ENCODE assay signal across 17 cellular contexts in genomic region chr7:40749877-40750276, GRCh38.
DNase-seq lines count a peak whose midpoint lies in the region; ATAC-seq and TF ChIP-seq lines count a peak whose summit lies in the region.
"Had no signal": no experiment of that assay in that cellular context is flagged by ENCODE, and none has a peak within 500 bp of the region (broad histone marks: within the 10 kb centered on the region; RNA-seq: fewer than 3 reads in every experiment).

No MANE protein-coding gene starts in this region.

- H4K20me1 ChIP-seq in PC-3 (ENCODE audit: low read length) (no peaks in the 10 kb centered on the region), osteoblast (ENCODE audit: insufficient read depth, low read length) (no peaks in the 10 kb centered on the region)

- BruUV-seq in PC-3 (replicated peaks; lab: Mats Ljungman, UMichigan): no TSS peak

- H3K79me2 ChIP-seq in PC-3 (ENCODE audit: low read length): no peaks in the 10 kb centered on the region
- no peaks in the 10 kb centered on the region for H3K79me2 ChIP-seq in osteoblast (ENCODE audit: insufficient read depth, low read length)

- ATAC-seq in PC-3 (0 out of 2 replicates have a peak, but pooled peaks have one; percentile 11), HG03439 (IDR thresholded peaks at IDR 0.05; ENCODE audit: unreplicated experiment) (no peak)
- ATAC-seq: stimulated activated naive B cell treated with anti-CD40 and anti-IgM and Interleukin-4, amounts not matched to agents 10 μg/mL and 1 μg/mL and 100 μg/mL, for 72 hours had no signal

- H3K27me3 ChIP-seq in PC-3 (ENCODE audit: low read length): no peaks in the 10 kb centered on the region
- no peaks in the 10 kb centered on the region for H3K27me3 ChIP-seq in osteoblast (ENCODE audit: insufficient read depth, low read length)
- no peaks in the 10 kb centered on the region for H3K27me3 ChIP-seq in HAP-1 (ENCODE audit: low read depth)

- H3K9me2 ChIP-seq in PC-3 (replicated peaks; ENCODE audit: low read length): no peaks in the 10 kb centered on the region

- intact Hi-C loops in PC-3 (cut with micrococcal nuclease): loop anchor here (5.0 kb wide), 1 partner anchor 78 kb away; no protein-coding TSS in a partner anchor

- H3K4me1 ChIP-seq in PC-3 (ENCODE audit: insufficient read depth, low read length) (peaks cover 29% of the 10 kb centered on the region), osteoblast (ENCODE audit: insufficient read depth, low read length) (peaks cover 30% of the 10 kb centered on the region), HAP-1 (no peaks in the 10 kb centered on the region)
- H3K4me1 ChIP-seq: SJCRH30 had no signal

- no peak for TF ChIP-seq CTCF in PC-3 (conservative IDR thresholded peaks at IDR 0.05; ENCODE audit: low read depth, low read length)
- no peak for TF ChIP-seq CTCF in choroid plexus epithelial cell (conservative IDR thresholded peaks at IDR 0.05; ENCODE audit: low read depth, low read length)
- no peak for TF ChIP-seq CTCF in osteoblast (IDR thresholded peaks at IDR 0.05; ENCODE audit: extremely low read depth, low read depth, low read length)

- H3K9me3 ChIP-seq in PC-3 (ENCODE audit: low read length) (no peaks in the 10 kb centered on the region), osteoblast (ENCODE audit: low read depth, low read length) (no peaks in the 10 kb centered on the region), HAP-1 (no peaks in the 10 kb centered on the region)
- H3K9me3 ChIP-seq: SJCRH30 had no signal

- H3K4me3 ChIP-seq in PC-3 (ENCODE audit: low read length) (no peak overlapping the region), choroid plexus epithelial cell (ENCODE audit: low read depth, low read length) (no peak overlapping the region), osteoblast (ENCODE audit: insufficient read depth, low read length) (no peak overlapping the region), HAP-1 (no peak overlapping the region)
- H3K4me3 ChIP-seq: SJCRH30 had no signal

- DNase-seq in AG20443 (ENCODE audit: low spot score): peak; percentile 42
- DNase-seq in PC-3: peak; percentile 9
- DNase-seq in choroid plexus epithelial cell (ENCODE audit: low read depth): peak; percentile 26
- peak; percentile 15 for DNase-seq in osteoblast (ENCODE audit: insufficient read length, low spot score, missing footprints)
- no peak for DNase-seq in H4 (ENCODE audit: low spot score)
- no peak for DNase-seq in HAP-1 (ENCODE audit: low spot score in 2 of 2)
- no peak for DNase-seq in occipital lobe (lab: John Stamatoyannopoulos, UW)
- DNase-seq: activated CD8-positive, alpha-beta memory T cell treated with anti-CD3 and anti-CD28 coated beads for 24 hours; activated naive CD8-positive, alpha-beta T cell treated with anti-CD3 and anti-CD28 coated beads for 36 hours; caudate nucleus; mesendoderm; NCI-H1092 treated with DMSO at 0.1 percent for 48 hours; SJCRH30; stimulated activated CD4-positive, alpha-beta T cell treated with anti-CD3 and anti-CD28 coated beads, Interleukin-15, amount 100 ng/mL, for 24 hours; stimulated activated naive B cell treated with anti-CD40 and anti-IgM and Interleukin-4, amounts not matched to agents 10 μg/mL and 1 μg/mL and 100 μg/mL, for 72 hours had no signal

- H2AFZ ChIP-seq in PC-3 (ENCODE audit: low read length) (no peak overlapping the region), osteoblast (ENCODE audit: low read length) (no peak overlapping the region)

- H3F3A ChIP-seq in PC-3 (ENCODE audit: low read length, unreplicated experiment): no peaks in the 10 kb centered on the region

- CTCF ChIA-PET in PC-3 (lab: Charles Lee): interaction anchor here (1.1 kb wide), 1 partner anchor 955 kb away, joined by 4 read pairs; no protein-coding TSS in a partner anchor

- no peaks in the 10 kb centered on the region for H3K36me3 ChIP-seq in PC-3 (ENCODE audit: low read depth, low read length)
- H3K36me3 ChIP-seq in osteoblast (ENCODE audit: insufficient read depth, low read length): no peaks in the 10 kb centered on the region
- H3K36me3 ChIP-seq in HAP-1 (replicated peaks): no peaks in the 10 kb centered on the region
- H3K36me3 ChIP-seq: SJCRH30 had no signal

- in situ Hi-C loops in HAP-1 (cut with MboI; ENCODE audit: low sequenced_read_pairs): no loop called here

- H3K4me2 ChIP-seq in PC-3 (ENCODE audit: low read length) (no peak overlapping the region), osteoblast (ENCODE audit: insufficient read depth, low read length) (peak overlapping the region; percentile 43)
- H3K4me2 ChIP-seq: KMS-11 had no signal

- POLR2A ChIA-PET in PC-3 (lab: Charles Lee; ENCODE audit: unreplicated experiment): no interaction called here

- H3K27ac ChIP-seq in PC-3 (ENCODE audit: low read length) (no peak overlapping the region), osteoblast (ENCODE audit: low read depth, low read length) (peak overlapping the region; percentile 2)
- H3K27ac ChIP-seq: KMS-11, SJCRH30 had no signal

- H3K9ac ChIP-seq in PC-3 (ENCODE audit: low read length): no peak overlapping the region
- H3K9ac ChIP-seq: KMS-11 had no signal

Comparison
In these comparisons a context has a peak if more than half of its experiments do, and no peak if none do; other contexts are left out.
1. DNase-seq: peak in AG20443 (single experiment), PC-3 (single experiment), choroid plexus epithelial cell (single experiment) and osteoblast (single experiment); none in H4 (single experiment), HAP-1 (0 of 2) and occipital lobe (single experiment).